Comparison of ENCODE assay signal across 1 cellular context in the genomic region with DNA sequence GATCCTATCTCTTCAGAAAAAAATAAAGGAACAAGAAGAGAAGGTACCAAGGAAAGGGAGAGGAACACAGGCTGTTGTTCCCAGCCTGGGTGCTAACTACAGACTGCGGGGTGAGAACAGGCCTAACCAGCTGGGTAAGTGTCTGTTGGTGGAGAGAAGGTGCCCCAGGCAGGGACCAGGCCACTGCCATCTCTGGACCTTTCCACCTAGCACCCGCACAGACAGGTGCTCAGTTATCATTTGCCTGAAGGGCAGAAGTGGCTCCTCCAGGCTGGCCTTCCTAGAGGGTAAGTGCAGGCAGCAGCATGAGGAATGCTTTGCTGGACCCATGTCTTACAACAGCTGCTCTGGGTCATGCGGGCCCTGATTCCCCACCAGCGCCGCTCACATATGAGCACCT.
TF ChIP-seq lines count a peak whose summit lies in the region.

No MANE protein-coding gene starts in this region.

TF ChIP-seq in HCT116, 20 proteins besides CTCF, POLR2A, EP300 and RAD21:
- TF ChIP-seq FOSL1 (IDR thresholded peaks at IDR 0.05; ENCODE audit: low read depth), result no peak
- TF ChIP-seq ZNF274 (IDR thresholded peaks at IDR 0.05; ENCODE audit: low read depth, low read length), result no peak
- TF ChIP-seq YY1 (IDR thresholded peaks at IDR 0.05; ENCODE audit: extremely low read depth, insufficient replicate concordance, low read depth, low read length), result no peak
- TF ChIP-seq CBX3 (IDR thresholded peaks at IDR 0.05; ENCODE audit: low read depth), result no peak
- no peak for TF ChIP-seq ELF1 (IDR thresholded peaks at IDR 0.05; ENCODE audit: borderline replicate concordance, low read depth)
- no peak for TF ChIP-seq TCF7L2 (IDR thresholded peaks at IDR 0.05; ENCODE audit: borderline replicate concordance, extremely low read depth, insufficient read depth, insufficient read length)
- TF ChIP-seq, protein P1, sequence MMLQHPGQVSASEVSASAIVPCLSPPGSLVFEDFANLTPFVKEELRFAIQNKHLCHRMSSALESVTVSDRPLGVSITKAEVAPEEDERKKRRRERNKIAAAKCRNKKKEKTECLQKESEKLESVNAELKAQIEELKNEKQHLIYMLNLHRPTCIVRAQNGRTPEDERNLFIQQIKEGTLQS (IDR thresholded peaks at IDR 0.05), result no peak
- TF ChIP-seq EZH2phosphoT487 (IDR thresholded peaks at IDR 0.05; ENCODE audit: borderline replicate concordance), result no peak
- TF ChIP-seq CEBPB (IDR thresholded peaks at IDR 0.05; ENCODE audit: low read depth), result no peak
- TF ChIP-seq EZH2 (IDR thresholded peaks at IDR 0.05), result no peak
- no peak for TF ChIP-seq SRF (IDR thresholded peaks at IDR 0.05; ENCODE audit: low read depth)
- no peak for TF ChIP-seq POLR2AphosphoS5 (IDR thresholded peaks at IDR 0.05; ENCODE audit: low read depth, low read length)
- TF ChIP-seq, protein P2, sequence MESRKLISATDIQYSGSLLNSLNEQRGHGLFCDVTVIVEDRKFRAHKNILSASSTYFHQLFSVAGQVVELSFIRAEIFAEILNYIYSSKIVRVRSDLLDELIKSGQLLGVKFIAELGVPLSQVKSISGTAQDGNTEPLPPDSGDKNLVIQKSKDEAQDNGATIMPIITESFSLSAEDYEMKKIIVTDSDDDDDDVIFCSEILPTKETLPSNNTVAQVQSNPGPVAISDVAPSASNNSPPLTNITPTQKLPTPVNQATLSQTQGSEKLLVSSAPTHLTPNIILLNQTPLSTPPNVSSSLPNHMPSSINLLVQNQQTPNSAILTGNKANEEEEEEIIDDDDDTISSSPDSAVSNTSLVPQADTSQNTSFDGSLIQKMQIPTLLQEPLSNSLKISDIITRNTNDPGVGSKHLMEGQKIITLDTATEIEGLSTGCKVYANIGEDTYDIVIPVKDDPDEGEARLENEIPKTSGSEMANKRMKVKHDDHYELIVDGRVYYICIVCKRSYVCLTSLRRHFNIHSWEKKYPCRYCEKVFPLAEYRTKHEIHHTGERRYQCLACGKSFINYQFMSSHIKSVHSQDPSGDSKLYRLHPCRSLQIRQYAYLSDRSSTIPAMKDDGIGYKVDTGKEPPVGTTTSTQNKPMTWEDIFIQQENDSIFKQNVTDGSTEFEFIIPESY (IDR thresholded peaks at IDR 0.05; ENCODE audit: extremely low read depth, insufficient replicate concordance, low read length), result no peak
- TF ChIP-seq, protein P3, sequence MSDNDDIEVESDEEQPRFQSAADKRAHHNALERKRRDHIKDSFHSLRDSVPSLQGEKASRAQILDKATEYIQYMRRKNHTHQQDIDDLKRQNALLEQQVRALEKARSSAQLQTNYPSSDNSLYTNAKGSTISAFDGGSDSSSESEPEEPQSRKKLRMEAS (IDR thresholded peaks at IDR 0.05), result no peak
- TF ChIP-seq SP1 (IDR thresholded peaks at IDR 0.05; ENCODE audit: low read depth), result no peak
- TF ChIP-seq ZFX (IDR thresholded peaks at IDR 0.05), result no peak
- no peak for TF ChIP-seq EGR1 (IDR thresholded peaks at IDR 0.05; ENCODE audit: low read depth)
- no peak for TF ChIP-seq SIN3A (IDR thresholded peaks at IDR 0.05; ENCODE audit: low read depth)
- TF ChIP-seq, protein P4, sequence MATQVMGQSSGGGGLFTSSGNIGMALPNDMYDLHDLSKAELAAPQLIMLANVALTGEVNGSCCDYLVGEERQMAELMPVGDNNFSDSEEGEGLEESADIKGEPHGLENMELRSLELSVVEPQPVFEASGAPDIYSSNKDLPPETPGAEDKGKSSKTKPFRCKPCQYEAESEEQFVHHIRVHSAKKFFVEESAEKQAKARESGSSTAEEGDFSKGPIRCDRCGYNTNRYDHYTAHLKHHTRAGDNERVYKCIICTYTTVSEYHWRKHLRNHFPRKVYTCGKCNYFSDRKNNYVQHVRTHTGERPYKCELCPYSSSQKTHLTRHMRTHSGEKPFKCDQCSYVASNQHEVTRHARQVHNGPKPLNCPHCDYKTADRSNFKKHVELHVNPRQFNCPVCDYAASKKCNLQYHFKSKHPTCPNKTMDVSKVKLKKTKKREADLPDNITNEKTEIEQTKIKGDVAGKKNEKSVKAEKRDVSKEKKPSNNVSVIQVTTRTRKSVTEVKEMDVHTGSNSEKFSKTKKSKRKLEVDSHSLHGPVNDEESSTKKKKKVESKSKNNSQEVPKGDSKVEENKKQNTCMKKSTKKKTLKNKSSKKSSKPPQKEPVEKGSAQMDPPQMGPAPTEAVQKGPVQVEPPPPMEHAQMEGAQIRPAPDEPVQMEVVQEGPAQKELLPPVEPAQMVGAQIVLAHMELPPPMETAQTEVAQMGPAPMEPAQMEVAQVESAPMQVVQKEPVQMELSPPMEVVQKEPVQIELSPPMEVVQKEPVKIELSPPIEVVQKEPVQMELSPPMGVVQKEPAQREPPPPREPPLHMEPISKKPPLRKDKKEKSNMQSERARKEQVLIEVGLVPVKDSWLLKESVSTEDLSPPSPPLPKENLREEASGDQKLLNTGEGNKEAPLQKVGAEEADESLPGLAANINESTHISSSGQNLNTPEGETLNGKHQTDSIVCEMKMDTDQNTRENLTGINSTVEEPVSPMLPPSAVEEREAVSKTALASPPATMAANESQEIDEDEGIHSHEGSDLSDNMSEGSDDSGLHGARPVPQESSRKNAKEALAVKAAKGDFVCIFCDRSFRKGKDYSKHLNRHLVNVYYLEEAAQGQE (IDR thresholded peaks at IDR 0.05; ENCODE audit: low read depth), result no peak
- TF ChIP-seq JUND (IDR thresholded peaks at IDR 0.05), result no peak
